Comparison of ENCODE assay signal across 27 cellular contexts in the genomic region with DNA sequence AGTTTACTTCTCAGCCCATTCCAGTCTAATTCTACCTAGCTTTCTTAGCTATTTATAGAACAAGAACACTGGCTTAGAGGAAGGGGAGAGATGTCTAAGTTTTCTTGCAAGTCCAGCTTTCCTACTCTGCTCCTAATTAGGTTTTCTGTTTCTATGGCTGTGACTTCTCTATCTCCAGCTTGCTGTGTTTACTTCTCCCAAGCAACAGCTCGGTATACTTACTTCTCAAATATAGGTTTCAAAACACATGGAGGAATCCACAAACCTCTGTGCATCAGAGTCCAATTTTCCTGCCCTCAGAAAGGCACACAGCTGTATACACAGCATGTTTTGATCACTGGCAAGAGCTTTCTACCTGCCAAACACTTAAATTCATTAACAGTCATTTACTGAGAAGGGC. TPM values are rescaled to one million over a fixed set of nuclear protein-coding genes. Genes with fewer than 3 reads are reported as not detected.
DNase-seq lines count a peak whose midpoint lies in the region; FAIRE-seq and TF ChIP-seq lines count a peak whose summit lies in the region.
"Had no signal": no experiment of that assay in that cellular context is flagged by ENCODE, and none has a peak within 500 bp of the region (broad histone marks: within the 10 kb centered on the region; RNA-seq: fewer than 3 reads in every experiment).

No MANE protein-coding gene starts in this region.

- H4K20me1 ChIP-seq in DOHH2 (ENCODE audit: control insufficient read depth, insufficient read depth, low read depth, low read length) (no peaks in the 10 kb centered on the region), H1 (replicated peaks in 1 of 2; ENCODE audit: control insufficient read depth in 1 of 2, insufficient read depth in 2 of 2, low read length in 2 of 2) (no peaks in the 10 kb centered on the region), smooth muscle cell (ENCODE audit: low read depth) (no peaks in the 10 kb centered on the region)

- H2BK15ac ChIP-seq in H1 (ENCODE audit: low read length), result no peak overlapping the region

- H3K9ac ChIP-seq in H1 (replicated peaks in 1 of 4; ENCODE audit: extremely low read depth in 1 of 4, low read depth in 3 of 4, low read length in 3 of 4) (no peak overlapping the region), smooth muscle cell (ENCODE audit: low read depth) (no peak overlapping the region)

- no peak overlapping the region for H4K5ac ChIP-seq in H1 (ENCODE audit: insufficient read length, low read depth, low read length)

- 0 out of 2 replicates have a peak overlapping the region, but pooled peaks have one; percentile 10 for H3K4me2 ChIP-seq in DOHH2 (ENCODE audit: low read length)
- H3K4me2 ChIP-seq in H1 (ENCODE audit: insufficient read depth in 1 of 2, low read depth in 2 of 2, low read length in 2 of 2), result no peak overlapping the region
- H3K4me2 ChIP-seq in smooth muscle cell, result no peak overlapping the region

- peak overlapping the region; percentile 29; the same call in 1 of the 2 replicates for H2BK5ac ChIP-seq in H1 (ENCODE audit: low read depth, low read length)

- no peak overlapping the region for H2AFZ ChIP-seq in H1 (ENCODE audit: low read length)
- no peak overlapping the region for H2AFZ ChIP-seq in smooth muscle cell (ENCODE audit: low read depth)

- DNase-seq in MV-4-11 (lab: John Stamatoyannopoulos, UW) (peak; percentile 5), H1 (ENCODE audit: low read depth in 1 of 2, low spot score in 2 of 2) (no peak), smooth muscle cell (lab: John Stamatoyannopoulos, UW; ENCODE audit: unreplicated experiment) (no peak), NCI-H2029 (lab: John Stamatoyannopoulos, UW) (no peak), DMS 273 (lab: John Stamatoyannopoulos, UW; ENCODE audit: unreplicated experiment) (no peak)
- DNase-seq in effector CD8-positive, alpha-beta T cell (lab: John Stamatoyannopoulos, UW), result no peak
- DNase-seq: activated effector memory CD4-positive, alpha-beta T cell treated with Interleukin-2 at 50 U/mL for 16 hours; activated naive CD8-positive, alpha-beta T cell treated with anti-CD3 and anti-CD28 coated beads for 36 hours; Caco-2; cortex of kidney; DMS79; glutamatergic neuron; HFFc6; left colon; NCI-H1417; NCI-H2029 treated with DMSO at 0.1 percent for 48 hours; NCI-H524 treated with DMSO at 0.1 percent for 48 hours; NK-92 treated with Interleukin-12 subunit alpha and Interleukin-12 subunit beta, amount 100 ng/mL, for 24 hours; Peyer's patch; right cardiac atrium; stimulated activated CD8-positive, alpha-beta memory T cell treated with anti-CD3 and anti-CD28 coated beads, Interleukin-4, amount 100 ng/mL, for 48 hours; stomach; thyroid gland had no signal

- H3K23me2 ChIP-seq in H1 (ENCODE audit: low read depth, low read length), result no peaks in the 10 kb centered on the region

- POLR2A ChIA-PET in H1 (lab: Charles Lee; ENCODE audit: partially characterized antibody), result interaction anchor here (1.1 kb wide), 1 partner anchor 269 kb away, joined by 3 read pairs; no protein-coding TSS in a partner anchor

- H3K27me3 ChIP-seq in DOHH2 (ENCODE audit: control insufficient read depth, low read length) (no peaks in the 10 kb centered on the region), H1 (replicated peaks in 1 of 4; ENCODE audit: control insufficient read depth in 3 of 4, extremely low read depth in 1 of 4, insufficient read depth in 3 of 4, low read length in 3 of 4) (no peaks in the 10 kb centered on the region), smooth muscle cell (ENCODE audit: low read depth) (no peaks in the 10 kb centered on the region)
- H3K27me3 ChIP-seq: ascending aorta, cardiac muscle cell, Peyer's patch, stomach, thyroid gland had no signal

- H3K27ac ChIP-seq in DOHH2 (ENCODE audit: low read depth, low read length) (no peak overlapping the region), H1 (ENCODE audit: low read depth, low read length) (no peak overlapping the region), smooth muscle cell (ENCODE audit: low read depth) (peak overlapping the region; percentile 94)
- H3K27ac ChIP-seq: ascending aorta, cardiac muscle cell, Peyer's patch, thyroid gland had no signal

- H3K36me3 ChIP-seq in DOHH2 (ENCODE audit: control insufficient read depth, low read length) (no peaks in the 10 kb centered on the region), H1 (ENCODE audit: control insufficient read depth in 2 of 4, insufficient read depth in 4 of 4, low read length in 3 of 4) (no peaks in the 10 kb centered on the region), smooth muscle cell (ENCODE audit: low read depth) (no peaks in the 10 kb centered on the region)
- H3K36me3 ChIP-seq: ascending aorta, cardiac muscle cell, Peyer's patch, stomach, thyroid gland had no signal

- H2AK5ac ChIP-seq in H1 (ENCODE audit: low read depth, low read length), result 0 out of 2 replicates have a peak overlapping the region, but pooled peaks have one; percentile 25

- no peak overlapping the region for H4K91ac ChIP-seq in H1 (replicated peaks; ENCODE audit: insufficient read length, low read length)

- H3K14ac ChIP-seq in H1 (ENCODE audit: insufficient read length), result no peak overlapping the region

- no peak overlapping the region for H4K8ac ChIP-seq in H1 (ENCODE audit: extremely low read depth, insufficient read depth, low read length)

- no peak overlapping the region for H2BK20ac ChIP-seq in H1 (ENCODE audit: low read length)

- TF ChIP-seq EP300 in H1 (IDR thresholded peaks at IDR 0.05; ENCODE audit: borderline replicate concordance in 1 of 2, low read depth in 2 of 2, low read length in 2 of 2), result no peak

- H3K23ac ChIP-seq in H1 (ENCODE audit: insufficient read length), result no peak overlapping the region

- no peak overlapping the region for H3K56ac ChIP-seq in H1 (replicated peaks; ENCODE audit: insufficient read length, low read depth, low read length)

- H3K4ac ChIP-seq in H1 (replicated peaks; ENCODE audit: insufficient read length, low read depth, low read length), result no peak overlapping the region

- 100% methylated on average over 1 of the region's 1 CpG; no CpG with 5 or more reads in 1 of the 2 experiments for WGBS in H1 (ENCODE audit: extremely low coverage in 1 of 2, insufficient coverage in 1 of 2, insufficient read length in 1 of 2, insufficient replicate concordance in 2 of 2, low coverage in 1 of 2, low lambda C conversion rate in 2 of 2, missing lambda C conversion rate in 1 of 2), 2 experiments
- 85% methylated on average over 1 of the region's 1 CpG for WGBS in smooth muscle cell (ENCODE audit: low lambda C conversion rate)

- H2BK12ac ChIP-seq in H1 (ENCODE audit: low read depth, low read length), result no peak overlapping the region

- H3K79me1 ChIP-seq in H1 (ENCODE audit: low read depth, low read length), result no peaks in the 10 kb centered on the region

- no peaks in the 10 kb centered on the region for H3K9me2 ChIP-seq in DOHH2 (replicated peaks; ENCODE audit: control insufficient read depth, low read length)

- TF ChIP-seq CTCF in DOHH2 (IDR thresholded peaks at IDR 0.05; ENCODE audit: low read depth, low read length, poor library complexity, severe bottlenecking) (no peak), H1 (IDR thresholded peaks at IDR 0.05; ENCODE audit: control extremely low read depth in 1 of 3, insufficient read depth in 1 of 3, low read depth in 1 of 3, low read length in 3 of 3) (no peak), smooth muscle cell (IDR thresholded peaks at IDR 0.05; ENCODE audit: borderline replicate concordance, insufficient read depth, poor library complexity, severe bottlenecking) (no peak)

- H3K79me2 ChIP-seq in DOHH2 (ENCODE audit: control insufficient read depth, low read length) (no peaks in the 10 kb centered on the region), H1 (ENCODE audit: control insufficient read depth in 1 of 2, insufficient read depth in 2 of 2, low read length in 2 of 2) (no peaks in the 10 kb centered on the region), smooth muscle cell (ENCODE audit: low read depth) (no peaks in the 10 kb centered on the region)

- no peak for FAIRE-seq in H1 (lab: Jason Lieb, UNC)
- FAIRE-seq: K562 had no signal

- CTCF ChIA-PET in H1 (lab: Charles Lee; ENCODE audit: partially characterized antibody), result interaction anchor here (0.6 to 2.6 kb wide), 5 partner anchors 10 to 220 kb away, joined by 3 to 13 read pairs (median 3); no protein-coding TSS in a partner anchor

- peaks cover 12% of the 10 kb centered on the region for H3K4me1 ChIP-seq in DOHH2 (ENCODE audit: control insufficient read depth, low read length)
- H3K4me1 ChIP-seq in H1 (replicated peaks in 1 of 4; ENCODE audit: control insufficient read depth in 3 of 4, insufficient read depth in 4 of 4, low read length in 3 of 4), result peaks cover 4 to 17% (median 9%) of the 10 kb centered on the region in 4 experiments; a peak in 4 of 7 replicates
- no peaks in the 10 kb centered on the region for H3K4me1 ChIP-seq in smooth muscle cell (ENCODE audit: low read depth)
- H3K4me1 ChIP-seq: ascending aorta, Peyer's patch had no signal

- no peak for TF ChIP-seq POLR2A in H1 (IDR thresholded peaks at IDR 0.05; ENCODE audit: control extremely low read depth in 1 of 2, low read depth in 2 of 2, low read length in 2 of 2)

- H3K4me3 ChIP-seq in DOHH2 (ENCODE audit: low read length) (no peak overlapping the region), H1 (ENCODE audit: extremely low read depth in 1 of 4, insufficient read depth in 2 of 4, low read depth in 3 of 4, low read length in 4 of 4) (no peak overlapping the region), smooth muscle cell (no peak overlapping the region)
- H3K4me3 ChIP-seq: ascending aorta, cardiac muscle cell, K562, Peyer's patch, stomach, thyroid gland had no signal

- no peaks in the 10 kb centered on the region for H3F3A ChIP-seq in DOHH2 (ENCODE audit: control insufficient read depth, insufficient read depth)
- peaks cover 5% of the 10 kb centered on the region for H3F3A ChIP-seq in smooth muscle cell (ENCODE audit: low read depth)

- H3K9me3 ChIP-seq in DOHH2 (ENCODE audit: control insufficient read depth, insufficient read depth, low read length) (no peaks in the 10 kb centered on the region), H1 (ENCODE audit: insufficient read depth in 2 of 2, low read depth in 1 of 2, low read length in 1 of 2) (no peaks in the 10 kb centered on the region), smooth muscle cell (replicated peaks; ENCODE audit: low read depth) (no peaks in the 10 kb centered on the region)
- H3K9me3 ChIP-seq: ascending aorta, Caco-2, Peyer's patch, stomach, thyroid gland had no signal

- no peak for TF ChIP-seq RAD21 in H1 (IDR thresholded peaks at IDR 0.05 in 1 of 2, conservative IDR thresholded peaks at IDR 0.05 in 1 of 2; ENCODE audit: low read depth in 2 of 2, low read length in 2 of 2)

- no peak overlapping the region for H2BK120ac ChIP-seq in H1 (replicated peaks; ENCODE audit: low read depth, low read length)

- H3K18ac ChIP-seq in H1 (ENCODE audit: extremely low read depth, low read length), result no peak overlapping the region

RNA-seq across cellular contexts. Expression of gene HMGCR, which starts 17.4 kb away (rescaled TPM):
- total RNA-seq in H1 (2021; fragmentation: NEBNext Ultra II Directional; extraction: Animal tissue kit (Norgen Biotek cat#: 25700)), result 199 and 217 TPM in 2 replicates
- polyA plus RNA-seq in H1 (2011; rRNA removed) (33.7 and 45.8 TPM in 2 replicates), smooth muscle cell (43.6 and 72.3 TPM in 2 replicates)
- polyA plus RNA-seq in H1 (2011; cell fraction: cytosol; rRNA removed), result 60.0 TPM
- polyA plus RNA-seq in H1 (2011; cell fraction: nucleus; rRNA removed), result 50.7 TPM
- 108 to 214 TPM (median 150 TPM) in 4 replicates for polyA plus RNA-seq in H1 (2012, experiment 1 of 2)
- polyA plus RNA-seq in H1 (2012, experiment 2 of 2), result 7.0 TPM
- polyA plus RNA-seq in H1 (2013, experiment 1 of 2), result 252 TPM
- polyA plus RNA-seq in H1 (2013, experiment 2 of 2), result 276 TPM
- 194 and 226 TPM in 2 replicates for polyA minus RNA-seq in H1 (2011; rRNA and poly(A)+ RNA removed)
- 95.8 TPM for polyA minus RNA-seq in H1 (2011; cell fraction: cytosol; rRNA and poly(A)+ RNA removed)
- polyA minus RNA-seq in H1 (2011; cell fraction: nucleus; rRNA and poly(A)+ RNA removed), result 148 TPM
- total RNA-seq in smooth muscle cell, result 160 and 185 TPM in 2 replicates
